Comparison of ENCODE assay signal across 20 cellular contexts in genomic region chr16:87369796-87370719, GRCh38. TPM values are rescaled to one million over a fixed set of nuclear protein-coding genes. Genes with fewer than 3 reads are reported as not detected.
DNase-seq lines count a peak whose midpoint lies in the region; ATAC-seq and TF ChIP-seq lines count a peak whose summit lies in the region.
"Had no signal": no experiment of that assay in that cellular context is flagged by ENCODE, and none has a peak within 500 bp of the region (broad histone marks: within the 10 kb centered on the region; RNA-seq: fewer than 3 reads in every experiment).

No MANE protein-coding gene starts in this region.

- TF ChIP-seq CTCF in psoas muscle (IDR thresholded peaks at IDR 0.05) (no peak), ovary (IDR thresholded peaks at IDR 0.05) (no peak)

- no peak for TF ChIP-seq EP300 in ovary (IDR thresholded peaks at IDR 0.05)

- 40 to 58% (median 41%) methylated on average over 16 of the region's 16 CpGs for WGBS in psoas muscle, 3 donors
- WGBS in ovary, 3 donors, result 80 to 82% (median 80%) methylated on average over 16 of the region's 16 CpGs

- H3K36me3 ChIP-seq in psoas muscle (ENCODE audit: insufficient read depth in 1 of 2, low read depth in 1 of 2), result peaks cover 0 to 7% of the 10 kb centered on the region in 2 donors
- no peaks in the 10 kb centered on the region for H3K36me3 ChIP-seq in ovary

- H3K4me3 ChIP-seq in psoas muscle (no peak overlapping the region), ovary (no peak overlapping the region)
- H3K4me3 ChIP-seq: body of pancreas, dorsolateral prefrontal cortex, gastroesophageal sphincter, lung, Peyer's patch had no signal

- ATAC-seq in left ventricle myocardium superior, result peak; percentile 85
- ATAC-seq in psoas muscle, result peak; percentile 77 to 88 (median 83)
- ATAC-seq: body of pancreas, gastroesophageal sphincter had no signal

- intact Hi-C loops in left ventricle myocardium superior (cut with micrococcal nuclease) (no loop called here), psoas muscle (cut with DNase I) (loop anchor here in 1 of 2 donors (5.0 kb wide), 1 partner anchor 43 kb away; no protein-coding TSS in a partner anchor), ovary (cut with DNase I) (loop anchor here in 1 of 4 donors (10.0 kb wide), 1 partner anchor 45 kb away; no protein-coding TSS in a partner anchor)

- H3K4me1 ChIP-seq in psoas muscle, result peaks cover 50% of the 10 kb centered on the region
- H3K4me1 ChIP-seq in ovary (ENCODE audit: insufficient read depth), result peaks cover 11% of the 10 kb centered on the region
- H3K4me1 ChIP-seq: body of pancreas had no signal

- H3K27me3 ChIP-seq in psoas muscle (ENCODE audit: insufficient read depth in 3 of 3, low read length in 2 of 3) (no peaks in the 10 kb centered on the region), ovary (no peaks in the 10 kb centered on the region)
- H3K27me3 ChIP-seq: body of pancreas, dorsolateral prefrontal cortex, gastroesophageal sphincter, Peyer's patch had no signal

- H3K27ac ChIP-seq in psoas muscle, result peak overlapping the region; percentile 81
- no peak overlapping the region for H3K27ac ChIP-seq in ovary

- H3K9me3 ChIP-seq in psoas muscle (no peaks in the 10 kb centered on the region), ovary (no peaks in the 10 kb centered on the region)
- H3K9me3 ChIP-seq: body of pancreas, gastroesophageal sphincter, Peyer's patch had no signal

- DNase-seq in D341Med (ENCODE audit: low spot score), result peak; percentile 46
- peak; percentile 94 to 95 for DNase-seq in NCI-H524 (lab: John Stamatoyannopoulos, UW)
- DNase-seq in left ventricle myocardium superior, result peak; percentile 65
- DNase-seq in psoas muscle, result peak in 1 of 2 donors; percentile 80
- no peak for DNase-seq in ovary
- no peak for DNase-seq in SK-N-DZ (ENCODE audit: low spot score)
- no peak for DNase-seq in iPS-NIHi7 (ENCODE audit: extremely low spot score)
- DNase-seq: activated CD4-positive, alpha-beta T cell treated with anti-CD3 and anti-CD28 coated beads, Interleukin-2, amount 50 U/mL, for 4 hours; activated T-cell treated with anti-CD3 and anti-CD28 coated beads, Interleukin-2, amount 50 U/mL, for 24 hours; AML-193; body of pancreas; erythroblast; KG1; NCI-H2029 treated with DMSO at 0.1 percent for 48 hours; NCI-H82; nephron progenitor cell; Peyer's patch had no signal

- TF ChIP-seq POLR2A in ovary (IDR thresholded peaks at IDR 0.05), result no peak

RNA-seq across cellular contexts. Expression of gene FBXO31, which starts 13.5 kb away (rescaled TPM):
- total RNA-seq in left ventricle myocardium superior (71.7 TPM), psoas muscle (100 to 1,000 TPM in 1 of 4 donors, 10 to 100 TPM in 3; 88.1 to 103 (median 98.5) TPM), ovary (10 to 100 TPM; 54.1 to 74.5 (median 61.2) TPM)
- polyA plus RNA-seq in psoas muscle (10 to 100 TPM; 26.3 to 95.3 (median 48.0) TPM), ovary (10 to 100 TPM; 25.0 to 39.8 TPM)
- 16.3 and 28.1 TPM in 2 replicates for polyA plus RNA-seq in SK-N-DZ (2014; cell fraction: cytosol; rRNA removed)
- 25.0 and 32.5 TPM in 2 replicates for polyA plus RNA-seq in SK-N-DZ (2014; cell fraction: nucleus; rRNA removed)

RNA-seq across cellular contexts. Expression of gene MAP1LC3B, which starts 22.1 kb away (rescaled TPM):
- 134 TPM for total RNA-seq in left ventricle myocardium superior
- total RNA-seq in psoas muscle, result 100 to 1,000 TPM; 117 to 189 (median 142) TPM
- 100 to 1,000 TPM; 114 to 189 (median 158) TPM for polyA plus RNA-seq in psoas muscle
- 10 to 100 TPM; 32.9 to 54.6 (median 42.9) TPM for total RNA-seq in ovary
- 100 to 1,000 TPM in 1 of 2 donors, 10 to 100 TPM in 1; 47.9 to 110 TPM for polyA plus RNA-seq in ovary
- polyA plus RNA-seq in SK-N-DZ (2014; cell fraction: cytosol; rRNA removed), result 20.0 and 20.9 TPM in 2 replicates
- polyA plus RNA-seq in SK-N-DZ (2014; cell fraction: nucleus; rRNA removed), result 12.2 and 28.2 TPM in 2 replicates

RNA-seq across cellular contexts. Expression of gene C16orf95, which starts 52.9 kb away (rescaled TPM):
- total RNA-seq in left ventricle myocardium superior, result 2.6 TPM
- 1 to 10 TPM; 5.3 to 8.1 (median 6.0) TPM for total RNA-seq in psoas muscle
- 1 to 10 TPM; 1.7 to 6.8 (median 2.0) TPM for polyA plus RNA-seq in psoas muscle
- total RNA-seq in ovary, result 1 to 10 TPM; 1.0 to 6.1 (median 2.8) TPM
- polyA plus RNA-seq in ovary, result 1 to 10 TPM; 1.6 to 2.7 TPM
- 9.4 and 10.1 TPM in 2 replicates for polyA plus RNA-seq in SK-N-DZ (2014; cell fraction: cytosol; rRNA removed)
- polyA plus RNA-seq in SK-N-DZ (2014; cell fraction: nucleus; rRNA removed), result 1.7 and 4.8 TPM in 2 replicates

Comparison
In these comparisons a context has a peak if more than half of its experiments do, and no peak if none do; other contexts are left out.
1. DNase-seq: peak in D341Med (single experiment), NCI-H524 (2 of 2) and left ventricle myocardium superior (single experiment); none in ovary (0 of 5), SK-N-DZ (single experiment) and iPS-NIHi7 (single experiment).